7 cellular contexts compared by ENCODE assay signal in genomic region chr3:178794711-178795110, GRCh38.
"Had no signal": no experiment of that assay in that cellular context is flagged by ENCODE, and none has a peak within 500 bp of the region (broad histone marks: within the 10 kb centered on the region; RNA-seq: fewer than 3 reads in every experiment).

No MANE protein-coding gene starts in this region.

- ATAC-seq: HepG2 had no signal

- H3K4me3 ChIP-seq: GM23248 had no signal

- H3K9ac ChIP-seq: GM23248 had no signal

- FAIRE-seq: H54, HepG2 had no signal

- H2AFZ ChIP-seq: GM23248 had no signal

- H3K27ac ChIP-seq: GM23248, HL-60 had no signal

- DNase-seq: GM23248, GOT3, HCEC 1CT, KBM-7 had no signal
